8 cellular contexts compared by ENCODE assay signal in the genomic region with DNA sequence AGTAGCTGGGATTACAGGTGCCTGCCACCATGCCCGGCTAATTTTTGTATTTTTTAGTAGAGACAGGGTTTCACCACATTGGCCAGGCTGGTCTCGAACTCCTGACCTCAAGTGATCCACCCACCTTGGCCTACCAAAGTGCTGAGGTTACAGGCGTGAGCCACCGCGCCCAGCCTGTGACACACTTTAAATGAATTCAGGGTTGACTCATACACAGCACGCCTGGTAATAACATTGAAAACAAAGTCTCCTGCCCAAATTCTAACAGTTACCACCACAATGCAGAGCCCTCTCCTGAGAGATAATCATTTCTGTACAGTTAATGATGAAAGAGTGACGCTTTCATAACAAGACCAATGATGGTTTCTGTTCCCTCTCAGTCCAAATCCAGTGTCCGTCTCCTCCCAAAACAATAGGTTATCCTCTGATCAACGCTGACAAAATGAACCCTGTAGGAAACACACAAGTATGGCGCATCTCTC. TPM values are rescaled to one million over a fixed set of nuclear protein-coding genes. Genes with fewer than 3 reads are reported as not detected.
DNase-seq lines count a peak whose midpoint lies in the region; ATAC-seq and TF ChIP-seq lines count a peak whose summit lies in the region.
"Not testable (repeated sequence)": the region's sequence is repeated elsewhere in the genome, so short reads cannot be mapped to it uniquely, and the experiment has no call there.

No MANE protein-coding gene starts in this region.

- not testable (repeated sequence) for H3K36me3 Mint-ChIP-seq in endothelial cell (ENCODE audit: low read depth, unreplicated experiment)

- not testable (repeated sequence) for H3K9me3 Mint-ChIP-seq in endothelial cell (ENCODE audit: unreplicated experiment)

- TF ChIP-seq RAD21 in Ishikawa (IDR thresholded peaks at IDR 0.05; ENCODE audit: low read depth): not testable (repeated sequence)

- H3K9me2 ChIP-seq in SU-DHL-6 (replicated peaks; ENCODE audit: insufficient read depth, low read length): not testable (repeated sequence)

- not testable (repeated sequence) for H2AFZ ChIP-seq in SU-DHL-6 (ENCODE audit: low read depth, low read length, severe bottlenecking)

- H3K79me2 ChIP-seq in SU-DHL-6 (ENCODE audit: insufficient read depth, low read length): peaks cover 57% of the 10 kb centered on the region

- H3K27me3 ChIP-seq in SU-DHL-6 (ENCODE audit: low read length); left lung; gastrocnemius medialis; uterus: not testable (repeated sequence)

- peak overlapping the region; percentile 85 for H3K4me2 ChIP-seq in SU-DHL-6 (ENCODE audit: low read depth, low read length, poor library complexity, severe bottlenecking)

- intact Hi-C loops in left lung (cut with DNase I); uterus (cut with DNase I; ENCODE audit: low total_unique reads): not testable (repeated sequence)
- intact Hi-C loops in gastrocnemius medialis (cut with DNase I; ENCODE audit: low total_unique reads): loop anchor here (10.0 kb wide), 2 partner anchors 284 to 814 kb away; partner anchors contain the start of genes FBXO7 and YWHAH

- peak overlapping the region; percentile 100 for H3K4me3 Mint-ChIP-seq in endothelial cell (ENCODE audit: unreplicated experiment)

- ATAC-seq in left lung, gastrocnemius medialis: not testable (repeated sequence)

- TF ChIP-seq POLR2A in gastrocnemius medialis (IDR thresholded peaks at IDR 0.05); uterus (IDR thresholded peaks at IDR 0.05): not testable (repeated sequence)

- H3K9ac ChIP-seq in SU-DHL-6 (ENCODE audit: low read length): peak overlapping the region; percentile 69

- in situ Hi-C loops in gastrocnemius medialis (cut with MboI; ENCODE audit: low sequenced_read_pairs in 4 of 4): loop anchor here in 1 of 4 donors (25.0 kb wide), 1 partner anchor 276 kb away; the partner anchor contains the start of gene YWHAH

- peak; percentile 2; the same call in 1 of the 2 replicates for TF ChIP-seq EP300 in Ishikawa (IDR thresholded peaks at IDR 0.05; ENCODE audit: borderline replicate concordance)

- not testable (repeated sequence) for H3F3A ChIP-seq in SU-DHL-6 (ENCODE audit: insufficient read depth)

- H3K27ac Mint-ChIP-seq in endothelial cell (ENCODE audit: unreplicated experiment): peak overlapping the region; percentile 44

- H3K9me3 ChIP-seq in SU-DHL-6 (ENCODE audit: insufficient read depth, low read length); left lung; gastrocnemius medialis; uterus: not testable (repeated sequence)

- peak; percentile 72 for DNase-seq in GM04504 (ENCODE audit: low read depth)
- DNase-seq in activated naive CD4-positive, alpha-beta T cell treated with Interleukin-2 at 50 U/mL for 16 hours: peak; percentile 65
- not testable (repeated sequence) for DNase-seq in endothelial cell (ENCODE audit: low spot score); left lung; gastrocnemius medialis; uterus

- not testable (repeated sequence) for TF ChIP-seq CTCF in SU-DHL-6 (IDR thresholded peaks at IDR 0.05; ENCODE audit: insufficient read depth, low read length, poor library complexity, severe bottlenecking); endothelial cell (IDR thresholded peaks at IDR 0.05; ENCODE audit: unreplicated experiment); left lung (IDR thresholded peaks at IDR 0.05); gastrocnemius medialis (IDR thresholded peaks at IDR 0.05 in 4 of 5, conservative IDR thresholded peaks at IDR 0.05 in 1 of 5); uterus (IDR thresholded peaks at IDR 0.05)

- not testable (repeated sequence) for H3K27me3 Mint-ChIP-seq in endothelial cell (ENCODE audit: unreplicated experiment)

- H3K27ac ChIP-seq in SU-DHL-6 (ENCODE audit: low read depth, low read length); uterus: not testable (repeated sequence)
- H3K27ac ChIP-seq in left lung (peak overlapping the region in 1 of 2 donors; percentile 80), gastrocnemius medialis (peak overlapping the region in 3 of 4 donors; percentile 77 to 85 (median 78))

- not testable (repeated sequence) for H3K36me3 ChIP-seq in SU-DHL-6 (ENCODE audit: low read length); left lung; gastrocnemius medialis; uterus

- H3K4me3 ChIP-seq in SU-DHL-6 (ENCODE audit: insufficient read depth, low read length, poor library complexity, severe bottlenecking) (peak overlapping the region; percentile 76), left lung (peak overlapping the region; percentile 78 to 98), gastrocnemius medialis (peak overlapping the region; percentile 88 to 96 (median 94)), uterus (peak overlapping the region; percentile 89 to 97)

- H3K4me1 Mint-ChIP-seq in endothelial cell (ENCODE audit: unreplicated experiment): peaks cover 14% of the 10 kb centered on the region

- peaks cover 8 to 32% of the 10 kb centered on the region in 2 donors for H3K4me1 ChIP-seq in left lung
- peaks cover 16 to 19% of the 10 kb centered on the region in 2 donors for H3K4me1 ChIP-seq in gastrocnemius medialis
- H3K4me1 ChIP-seq in uterus: not testable (repeated sequence)

- not testable (repeated sequence) for H4K20me1 ChIP-seq in SU-DHL-6 (ENCODE audit: low read depth, low read length)

TF ChIP-seq in Ishikawa, 13 proteins besides CTCF, POLR2A, EP300 and RAD21:
- TF ChIP-seq MAX (IDR thresholded peaks at IDR 0.05): peak; percentile 26; the same call in 1 of the 2 replicates

RNA-seq across cellular contexts. Expression of gene PISD, which starts 1.1 kb away (rescaled TPM):
- 53.0 TPM for total RNA-seq in endothelial cell (ENCODE audit: unreplicated experiment)
- 10 to 100 TPM; 32.3 to 60.5 TPM for total RNA-seq in left lung
- total RNA-seq in gastrocnemius medialis: 10 to 100 TPM; 15.3 to 19.0 (median 18.5) TPM
- 100 to 1,000 TPM in 1 of 4 donors, 10 to 100 TPM in 3; 21.8 to 205 (median 42.2) TPM for total RNA-seq in uterus
